In the genomic region with DNA sequence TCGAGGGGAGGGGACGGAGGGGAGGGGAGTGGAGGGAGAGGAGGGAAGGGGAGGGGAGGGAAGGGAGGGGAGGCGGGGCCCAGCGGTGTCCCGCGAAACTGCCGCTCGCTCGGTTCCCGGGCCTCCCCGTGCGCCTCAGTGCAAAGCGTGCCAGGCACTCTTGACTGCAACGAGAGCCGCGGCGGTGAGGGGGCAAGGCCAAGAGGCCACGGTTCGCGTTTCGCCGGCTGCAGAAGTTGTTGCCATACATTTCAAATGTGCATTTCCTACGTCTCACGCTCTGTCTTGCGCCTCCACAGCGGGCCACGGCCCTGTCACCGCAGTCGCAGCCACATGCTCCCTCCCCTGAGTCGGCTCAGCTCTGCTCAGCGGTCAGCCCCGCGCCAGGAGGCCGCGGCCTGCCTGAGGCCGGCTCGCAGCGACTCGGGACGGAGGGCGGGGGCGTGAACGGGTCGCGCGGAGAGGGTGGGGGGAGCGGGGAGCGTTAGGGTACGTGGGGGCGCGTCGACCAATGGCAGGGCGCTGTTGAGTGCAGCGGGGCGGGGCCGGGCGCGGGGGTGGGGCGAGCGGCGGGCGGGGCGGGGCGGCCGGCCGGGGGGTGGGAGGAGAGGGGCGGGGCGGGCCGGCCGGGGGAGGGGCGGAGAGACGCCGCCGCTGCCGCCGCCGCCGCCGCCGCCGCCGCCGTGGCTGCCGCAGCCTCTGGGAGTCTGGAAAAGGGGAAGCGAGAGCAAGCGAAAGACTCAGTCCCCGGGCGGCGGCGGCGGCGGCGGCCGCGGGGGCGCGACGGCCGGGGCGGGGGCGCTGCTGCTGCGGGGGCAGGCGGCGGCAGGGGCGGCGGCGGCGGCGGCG, we compare ENCODE assay signal across 8 cellular contexts. TPM values are rescaled to one million over a fixed set of nuclear protein-coding genes. Genes with fewer than 3 reads are reported as not detected.
DNase-seq lines count a peak whose midpoint lies in the region; ATAC-seq and TF ChIP-seq lines count a peak whose summit lies in the region.

PPP2R5C (plus strand) TSS at position 678 of the 849 bp plus-strand sequence. CDS start 185 bp downstream, outside the sequence.

- H3K4me3 ChIP-seq in osteoblast (ENCODE audit: insufficient read depth, low read length), result peak within 1 kb of the TSS; percentile 92

- H3K79me2 ChIP-seq in osteoblast (ENCODE audit: insufficient read depth, low read length), result no peaks in the 10 kb centered on the region

- no peaks in the 10 kb centered on the region for H3K9me3 ChIP-seq in osteoblast (ENCODE audit: low read depth, low read length)

- H3K4me2 ChIP-seq in osteoblast (ENCODE audit: insufficient read depth, low read length), result peak within 1 kb of the TSS; percentile 100

- H3K36me3 Mint-ChIP-seq in activated naive CD4-positive, alpha-beta T cell treated with anti-CD3 and anti-CD28 coated beads, Interleukin-2, amount 50 U/mL, for 72 hours, result peaks cover 14 to 19% of the 10 kb centered on the region in 2 donors

- CTCF ChIA-PET in HEK293T (lab: Yijun Ruan, JAX), result no interaction called here

- no peaks in the 10 kb centered on the region for H3K9me3 Mint-ChIP-seq in activated naive CD4-positive, alpha-beta T cell treated with anti-CD3 and anti-CD28 coated beads, Interleukin-2, amount 50 U/mL, for 72 hours

- TF ChIP-seq CTCF in osteoblast (IDR thresholded peaks at IDR 0.05; ENCODE audit: extremely low read depth, low read depth, low read length), result no peak

- H3K27me3 ChIP-seq in osteoblast (ENCODE audit: insufficient read depth, low read length), result peaks cover 19% of the 10 kb centered on the region

- H4K20me1 ChIP-seq in osteoblast (ENCODE audit: insufficient read depth, low read length), result no peaks in the 10 kb centered on the region

- H3K27ac ChIP-seq in osteoblast (ENCODE audit: low read depth, low read length) (peak within 1 kb of the TSS; percentile 61), temporal lobe (ENCODE audit: low read depth, low read length) (peak within 1 kb of the TSS; percentile 99)

- peak within 1 kb of the TSS; percentile 99 for H2AFZ ChIP-seq in osteoblast (ENCODE audit: low read length)

- DNase-seq in GM03348 (ENCODE audit: low spot score) (peak; percentile 98), HEK293T (ENCODE audit: extremely low spot score) (peak; percentile 85), MV-4-11 (lab: John Stamatoyannopoulos, UW) (peak; percentile 68), SKM-1 treated with dmso at 0.1 percent for 144 hours (lab: John Stamatoyannopoulos, UW; ENCODE audit: unreplicated experiment) (peak; percentile 54), glomerular endothelial cell (ENCODE audit: extremely low read depth, low read depth, low spot score) (peak; percentile 0), osteoblast (ENCODE audit: insufficient read length, low spot score, missing footprints) (peak; percentile 100)
- peak; percentile 78 to 84 for DNase-seq in activated naive CD4-positive, alpha-beta T cell treated with anti-CD3 and anti-CD28 coated beads, Interleukin-2, amount 50 U/mL, for 72 hours (ENCODE audit: low spot score in 2 of 2)

- peaks cover 5% of the 10 kb centered on the region for H3K36me3 ChIP-seq in osteoblast (ENCODE audit: insufficient read depth, low read length)

- ATAC-seq in activated naive CD4-positive, alpha-beta T cell treated with anti-CD3 and anti-CD28 coated beads, Interleukin-2, amount 50 U/mL, for 72 hours, result peak; percentile 73 to 78

- POLR2A ChIA-PET in HEK293T (lab: Yijun Ruan, JAX), result interaction anchor here (0.6 to 1.5 kb wide), 3 partner anchors 10 to 204 kb away, joined by 3 to 4 read pairs (median 3); no protein-coding TSS in a partner anchor

- H3K4me1 ChIP-seq in osteoblast (ENCODE audit: insufficient read depth, low read length), result peaks cover 10% of the 10 kb centered on the region

- peak within 1 kb of the TSS; percentile 71 to 75 for H3K27ac Mint-ChIP-seq in activated naive CD4-positive, alpha-beta T cell treated with anti-CD3 and anti-CD28 coated beads, Interleukin-2, amount 50 U/mL, for 72 hours

TF ChIP-seq in HEK293T, 16 proteins besides CTCF, POLR2A, EP300 and RAD21:
- TF ChIP-seq L3MBTL2 (conservative IDR thresholded peaks at IDR 0.05) (peak; percentile 75), PKNOX1 (IDR thresholded peaks at IDR 0.05) (no peak)
TF ChIP-seq in HEK293T: peak in this region for 1.

RNA-seq across cellular contexts. Expression of gene PPP2R5C, which starts in this region (rescaled TPM):
- total RNA-seq in activated naive CD4-positive, alpha-beta T cell treated with anti-CD3 and anti-CD28 coated beads, Interleukin-2, amount 50 U/mL, for 72 hours, result 100 to 1,000 TPM; 282 to 355 TPM
- total RNA-seq in glomerular endothelial cell (63.6 and 66.9 TPM in 2 replicates), osteoblast (101 and 111 TPM in 2 replicates), temporal lobe (101 TPM)

Comparison
In these comparisons a context has a peak if more than half of its experiments do, and no peak if none do; other contexts are left out.
1. Peak in every context shown above with its lines: DNase-seq, ATAC-seq, H3K4me3 ChIP-seq and H3K27ac ChIP-seq.
2. DNase-seq: peak in every context shown above with its lines; median percentile 100 in osteoblast; 98 in GM03348; 85 in HEK293T; 81 in activated naive CD4-positive, alpha-beta T cell treated with anti-CD3 and anti-CD28 coated beads, Interleukin-2, amount 50 U/mL, for 72 hours; 68 in MV-4-11; 54 in SKM-1 treated with dmso at 0.1 percent for 144 hours; 0 in glomerular endothelial cell.